Comparison of ENCODE assay signal across 18 cellular contexts in genomic region chr2:27095427-27095744, GRCh38. TPM values are rescaled to one million over a fixed set of nuclear protein-coding genes. Genes with fewer than 3 reads are reported as not detected.
DNase-seq lines count a peak whose midpoint lies in the region; ATAC-seq and TF ChIP-seq lines count a peak whose summit lies in the region.
"Had no signal": no experiment of that assay in that cellular context is flagged by ENCODE, and none has a peak within 500 bp of the region (broad histone marks: within the 10 kb centered on the region; RNA-seq: fewer than 3 reads in every experiment).

No MANE protein-coding gene starts in this region.

- H3K4me3 ChIP-seq in OCI-LY1 (ENCODE audit: low read depth, low read length, poor library complexity, severe bottlenecking) (no peak overlapping the region), liver (ENCODE audit: low read depth in 1 of 3, low read length in 3 of 3) (no peak overlapping the region)
- H3K4me3 ChIP-seq: mucosa of descending colon had no signal

- POLR2A ChIA-PET in CD4-positive, alpha-beta T cell (lab: Charles Lee): no interaction called here

- no peaks in the 10 kb centered on the region for H3K9me3 ChIP-seq in CD4-positive, alpha-beta T cell (ENCODE audit: control insufficient read depth, low read length)
- no peaks in the 10 kb centered on the region for H3K9me3 ChIP-seq in OCI-LY1 (ENCODE audit: low read length)
- no peaks in the 10 kb centered on the region for H3K9me3 ChIP-seq in liver (ENCODE audit: control insufficient read depth in 4 of 4, low read length in 3 of 4)
- H3K9me3 ChIP-seq: colonic mucosa, HAP-1, mucosa of descending colon, SJCRH30 had no signal

- peak overlapping the region; percentile 54; the same call in 1 of the 2 replicates for H2AFZ ChIP-seq in OCI-LY1 (ENCODE audit: low read length)

- no peak for ATAC-seq in CD4-positive, alpha-beta T cell (ENCODE audit: poor library complexity)
- ATAC-seq: mucosa of descending colon, PC-3 had no signal

- H3K27ac ChIP-seq in CD4-positive, alpha-beta T cell (ENCODE audit: low read depth, low read length): no peak overlapping the region
- no peak overlapping the region for H3K27ac ChIP-seq in OCI-LY1 (ENCODE audit: low read depth, low read length, poor library complexity, severe bottlenecking)
- H3K27ac ChIP-seq in liver (ENCODE audit: low read depth in 1 of 2, low read length in 2 of 2): peak overlapping the region; percentile 82 to 87
- H3K27ac ChIP-seq: colonic mucosa, SJCRH30 had no signal

- intact Hi-C loops in CD4-positive, alpha-beta T cell (cut with DNase I, micrococcal nuclease): loop anchor here in 1 of 2 experiments (5.0 kb wide), 1 partner anchor 587 kb away; no protein-coding TSS in a partner anchor

- peaks cover 11% of the 10 kb centered on the region for H3K4me1 Mint-ChIP-seq in CD4-positive, alpha-beta T cell (ENCODE audit: low read depth)

- peaks cover 11% of the 10 kb centered on the region for H3K4me1 ChIP-seq in OCI-LY1 (ENCODE audit: insufficient read depth, low read length, severe bottlenecking)
- peaks cover 26 to 76% (median 66%) of the 10 kb centered on the region in 4 donors for H3K4me1 ChIP-seq in liver (ENCODE audit: control insufficient read depth in 4 of 4, insufficient read depth in 4 of 4, low read length in 3 of 4)
- H3K4me1 ChIP-seq: SJCRH30 had no signal

- H3K4me3 Mint-ChIP-seq in CD4-positive, alpha-beta T cell: peak overlapping the region; percentile 4
- H3K4me3 Mint-ChIP-seq: activated naive CD4-positive, alpha-beta T cell treated with anti-CD3 and anti-CD28 coated beads, Interleukin-2, amount 10 ng/mL, durations not matched to agents 7 days and 5 days had no signal

- H3K36me3 Mint-ChIP-seq in CD4-positive, alpha-beta T cell (ENCODE audit: low read depth): peaks cover 7% of the 10 kb centered on the region
- H3K36me3 Mint-ChIP-seq: activated naive CD4-positive, alpha-beta T cell treated with anti-CD3 and anti-CD28 coated beads, Interleukin-2, amount 10 ng/mL, durations not matched to agents 7 days and 5 days had no signal

- H3K4me2 ChIP-seq in OCI-LY1 (ENCODE audit: low read length): no peak overlapping the region

- no peak for TF ChIP-seq RAD21 in liver (IDR thresholded peaks at IDR 0.05)

- H3K27me3 ChIP-seq in CD4-positive, alpha-beta T cell (ENCODE audit: control insufficient read depth, insufficient read depth, low read length): no peaks in the 10 kb centered on the region
- H3K27me3 ChIP-seq in OCI-LY1 (ENCODE audit: insufficient read depth, low read length) (no peaks in the 10 kb centered on the region), liver (ENCODE audit: control insufficient read depth in 4 of 4, insufficient read depth in 4 of 4, low read length in 3 of 4) (no peaks in the 10 kb centered on the region)
- H3K27me3 ChIP-seq: colonic mucosa had no signal

- H3K9me3 Mint-ChIP-seq in CD4-positive, alpha-beta T cell: no peaks in the 10 kb centered on the region
- H3K9me3 Mint-ChIP-seq: activated CD4-positive, alpha-beta T cell treated with anti-CD3 and anti-CD28 coated beads, Interleukin-2, amount 10 ng/mL, durations not matched to agents 24 days and 14 days; activated naive CD4-positive, alpha-beta T cell treated with anti-CD3 and anti-CD28 coated beads, Interleukin-2, amount 10 ng/mL, durations not matched to agents 7 days and 5 days; CD8-positive, alpha-beta memory T cell had no signal

- no peaks in the 10 kb centered on the region for H3K9me2 ChIP-seq in OCI-LY1 (ENCODE audit: low read depth, low read length)

- H3K9ac ChIP-seq in OCI-LY1 (ENCODE audit: low read length) (no peak overlapping the region), liver (ENCODE audit: low read depth in 1 of 2, low read length in 2 of 2) (no peak overlapping the region)

- CTCF ChIA-PET in CD4-positive, alpha-beta T cell (lab: Charles Lee): interaction anchor here (0.6 to 1.6 kb wide), 2 partner anchors 22 to 184 kb away, joined by 3 to 7 read pairs; no protein-coding TSS in a partner anchor

- 40% methylated on average over 2 of the region's 2 CpGs for WGBS in liver

- no peaks in the 10 kb centered on the region for H3K27me3 Mint-ChIP-seq in CD4-positive, alpha-beta T cell
- H3K27me3 Mint-ChIP-seq: activated CD4-positive, alpha-beta T cell treated with anti-CD3 and anti-CD28 coated beads, Interleukin-2, amount 10 ng/mL, durations not matched to agents 24 days and 14 days; activated naive CD4-positive, alpha-beta T cell treated with anti-CD3 and anti-CD28 coated beads, Interleukin-2, amount 10 ng/mL, durations not matched to agents 7 days and 5 days; CD8-positive, alpha-beta memory T cell had no signal

- H3F3A ChIP-seq in OCI-LY1 (ENCODE audit: insufficient read depth, low read length): no peaks in the 10 kb centered on the region

- no peak overlapping the region for H3K27ac Mint-ChIP-seq in CD4-positive, alpha-beta T cell
- H3K27ac Mint-ChIP-seq: activated naive CD4-positive, alpha-beta T cell treated with anti-CD3 and anti-CD28 coated beads, Interleukin-2, amount 10 ng/mL, durations not matched to agents 7 days and 5 days had no signal

- TF ChIP-seq CTCF in CD4-positive, alpha-beta T cell (IDR thresholded peaks at IDR 0.05): no peak
- TF ChIP-seq CTCF in OCI-LY1 (IDR thresholded peaks at IDR 0.05; ENCODE audit: low read length): no peak
- no peak for TF ChIP-seq CTCF in liver (IDR thresholded peaks at IDR 0.05; ENCODE audit: low read depth, low read length, missing input control)

- no peaks in the 10 kb centered on the region for H3K79me2 ChIP-seq in OCI-LY1 (ENCODE audit: insufficient read depth, low read length)

- H4K20me1 ChIP-seq in OCI-LY1 (ENCODE audit: insufficient read depth, low read length): no peaks in the 10 kb centered on the region

- DNase-seq in CD4-positive, alpha-beta T cell: no peak
- no peak for DNase-seq in stimulated activated CD4-positive, alpha-beta T cell treated with anti-CD3 and anti-CD28 coated beads, Interleukin-2, amount 100 ng/mL, for 24 hours
- no peak for DNase-seq in NCI-H526 (lab: John Stamatoyannopoulos, UW)
- no peak for DNase-seq in DMS 273 (lab: John Stamatoyannopoulos, UW; ENCODE audit: unreplicated experiment)
- DNase-seq: activated CD4-positive, alpha-beta T cell treated with anti-CD3 and anti-CD28 coated beads, Interleukin-2, amount 10 ng/mL, durations not matched to agents 24 days and 14 days; activated naive CD4-positive, alpha-beta T cell treated with anti-CD3 and anti-CD28 coated beads, Interleukin-2, amount 10 ng/mL, durations not matched to agents 7 days and 5 days; CD8-positive, alpha-beta memory T cell; colonic mucosa; KBM-7; left cardiac atrium; mucosa of descending colon; NCI-H1048; PC-3; SJCRH30 had no signal

- H3K36me3 ChIP-seq in OCI-LY1 (ENCODE audit: insufficient read depth, low read length) (no peaks in the 10 kb centered on the region), liver (ENCODE audit: control insufficient read depth in 4 of 4, insufficient read depth in 3 of 4, low read depth in 1 of 4, low read length in 3 of 4) (peaks cover 3 to 27% (median 20%) of the 10 kb centered on the region in 4 donors)
- H3K36me3 ChIP-seq: colonic mucosa, SJCRH30 had no signal

TF ChIP-seq in liver, 16 proteins besides CTCF, POLR2A, EP300 and RAD21 (continues in another document):
- TF ChIP-seq FOXA2 (IDR thresholded peaks at IDR 0.05) (no peak), TAF1 (conservative IDR thresholded peaks at IDR 0.05) (no peak), NR2F2 (IDR thresholded peaks at IDR 0.05) (no peak), ZBTB33 (IDR thresholded peaks at IDR 0.05) (no peak), GABPA (IDR thresholded peaks at IDR 0.05 in 1 of 2, conservative IDR thresholded peaks at IDR 0.05 in 1 of 2) (no peak), HNF4G (IDR thresholded peaks at IDR 0.05) (no peak)

RNA-seq across cellular contexts. Expression of gene KHK, which starts 8.8 kb away (rescaled TPM):
- total RNA-seq in CD4-positive, alpha-beta T cell: 1 to 10 TPM; 4.7 TPM
- total RNA-seq in liver: 100 to 1,000 TPM in 1 of 2 donors, 10 to 100 TPM in 1; 26.1 to 152 TPM
- 100 to 1,000 TPM; 223 to 462 TPM for polyA plus RNA-seq in liver

RNA-seq across cellular contexts. Expression of gene EMILIN1, which starts 17.0 kb away (rescaled TPM):
- total RNA-seq in CD4-positive, alpha-beta T cell: under 1 TPM; 0.14 to 0.25 TPM
- total RNA-seq in liver: 10 to 100 TPM; 24.8 to 26.1 TPM
- 10 to 100 TPM in 1 of 2 donors, 1 to 10 TPM in 1; 3.4 to 23.1 TPM for polyA plus RNA-seq in liver

RNA-seq across cellular contexts. Expression of gene CGREF1, which starts 23.5 kb away (rescaled TPM):
- total RNA-seq in CD4-positive, alpha-beta T cell: not detected
- total RNA-seq in liver: 10 to 100 TPM in 1 of 2 donors, under 1 TPM in 1; 0.98 to 10.3 TPM
- 10 to 100 TPM; 13.0 to 16.1 TPM for polyA plus RNA-seq in liver
- total RNA-seq: SJCRH30 had no signal

RNA-seq across cellular contexts. Expression of gene OST4, which starts 23.9 kb away (rescaled TPM):
- total RNA-seq in CD4-positive, alpha-beta T cell: 100 to 1,000 TPM; 232 to 254 TPM
- 100 to 1,000 TPM in 1 of 2 donors, 10 to 100 TPM in 1; 94.8 to 186 TPM for total RNA-seq in liver
- 100 to 1,000 TPM; 227 to 377 TPM for polyA plus RNA-seq in liver

RNA-seq across cellular contexts. Expression of gene ABHD1, which starts 28.2 kb away (rescaled TPM):
- 1 to 10 TPM; 1.0 to 1.3 TPM for total RNA-seq in CD4-positive, alpha-beta T cell
- under 1 TPM; 0.09 to 0.67 TPM for total RNA-seq in liver
- polyA plus RNA-seq in liver: 1 to 10 TPM in 1 of 2 donors, under 1 TPM in 1; 0.54 to 2.0 TPM
- total RNA-seq: colonic mucosa, SJCRH30, temporal lobe had no signal

Comparison
In these comparisons a context has a peak if more than half of its experiments do, and no peak if none do; other contexts are left out.
1. H3K27ac ChIP-seq: peak in liver (2 of 2); none in CD4-positive, alpha-beta T cell (single experiment) and OCI-LY1 (single experiment).
2. RNA of gene KHK, which starts 8.8 kb away (total RNA-seq): 26.1 to 152 TPM in liver; 4.7 TPM in CD4-positive, alpha-beta T cell; every median in the first group is over 4 times any median in the second.
3. RNA of gene EMILIN1, which starts 17.0 kb away (total RNA-seq): 24.8 to 26.1 TPM in liver; 0.14 to 0.25 TPM in CD4-positive, alpha-beta T cell; every median in the first group is over 10 times any median in the second.